ENCODE assay signal across 10 cellular contexts in genomic region chr11:72024073-72024749, GRCh38. TPM values are rescaled to one million over a fixed set of nuclear protein-coding genes. Genes with fewer than 3 reads are reported as not detected.
A peak's percentile ranks its signal among the peaks of the same experiment; 100 is the strongest.
DNase-seq lines count a peak whose midpoint lies in the region; ATAC-seq, FAIRE-seq and TF ChIP-seq lines count a peak whose summit lies in the region.
"Had no signal": no experiment of that assay in that cellular context is flagged by ENCODE, and none has a peak within 500 bp of the region (broad histone marks: within the 10 kb centered on the region; RNA-seq: fewer than 3 reads in every experiment).

No MANE protein-coding gene starts in this region.

- H3K9ac ChIP-seq in Loucy (ENCODE audit: low read depth, low read length, poor library complexity, severe bottlenecking): peak overlapping the region; percentile 57

- peaks cover 31% of the 10 kb centered on the region for H3K4me1 Mint-ChIP-seq in activated CD4-positive, alpha-beta T cell treated with anti-CD3 and anti-CD28 coated beads for 36 hours
- H3K4me1 Mint-ChIP-seq in activated CD4-positive, alpha-beta T cell treated with anti-CD3 and anti-CD28 coated beads, Interleukin-2, amount 10 ng/mL, durations not matched to agents 7 days and 5 days: peaks cover 17% of the 10 kb centered on the region
- H3K4me1 Mint-ChIP-seq in activated CD4-positive, alpha-beta T cell treated with anti-CD3 and anti-CD28 coated beads, Interleukin-2, amount 10 ng/mL, durations not matched to agents 24 days and 14 days: peaks cover 20% of the 10 kb centered on the region

- 50 to 63% methylated on average over 5 of the region's 5 CpGs for WGBS in esophagus squamous epithelium, 2 donors
- 29 to 48% (median 42%) methylated on average over 5 of the region's 5 CpGs for WGBS in small intestine, 3 donors

- H3K27ac ChIP-seq in esophagus squamous epithelium (peak overlapping the region in 3 of 4 donors; percentile 16 to 72 (median 70)), small intestine (ENCODE audit: low read depth in 1 of 2, low read length in 1 of 2) (no peak overlapping the region)

- H2AFZ ChIP-seq in Loucy (ENCODE audit: low read length): no peak overlapping the region

- no peak for DNase-seq in activated CD4-positive, alpha-beta T cell treated with anti-CD3 and anti-CD28 coated beads for 36 hours
- DNase-seq in activated CD4-positive, alpha-beta T cell treated with anti-CD3 and anti-CD28 coated beads, Interleukin-2, amount 10 ng/mL, durations not matched to agents 7 days and 5 days: no peak
- no peak for DNase-seq in esophagus squamous epithelium (lab: John Stamatoyannopoulos, UW)
- DNase-seq in small intestine: peak; percentile 48
- DNase-seq in activated CD4-positive, alpha-beta T cell treated with anti-CD3 and anti-CD28 coated beads, Interleukin-2, amount 10 ng/mL, durations not matched to agents 24 days and 14 days: no peak
- no peak for DNase-seq in EL
- DNase-seq in stimulated activated CD4-positive, alpha-beta T cell treated with anti-CD3 and anti-CD28 coated beads, Interleukin-4, amount 100 ng/mL, for 24 hours: no peak

- intact Hi-C loops in activated CD4-positive, alpha-beta T cell treated with anti-CD3 and anti-CD28 coated beads for 36 hours (cut with DNase I, micrococcal nuclease): loop anchor here in 1 of 2 experiments (10.0 kb wide), 1 partner anchor 411 kb away; the partner anchor contains the start of gene CLPB
- intact Hi-C loops in esophagus squamous epithelium (cut with DNase I): loop anchor here (5.0 kb wide), 1 partner anchor 68 kb away; no protein-coding TSS in a partner anchor
- intact Hi-C loops in activated CD4-positive, alpha-beta T cell treated with anti-CD3 and anti-CD28 coated beads, Interleukin-2, amount 10 ng/mL, durations not matched to agents 24 days and 14 days (cut with micrococcal nuclease): loop anchor here (10.0 kb wide), 1 partner anchor 411 kb away; the partner anchor contains the start of gene CLPB

- TF ChIP-seq CTCF in Loucy (conservative IDR thresholded peaks at IDR 0.05; ENCODE audit: low read length) (no peak), esophagus squamous epithelium (IDR thresholded peaks at IDR 0.05) (no peak)

- H3K4me1 ChIP-seq in Loucy (ENCODE audit: insufficient read depth, low read length, poor library complexity, severe bottlenecking) (no peaks in the 10 kb centered on the region), esophagus squamous epithelium (peaks cover 12 to 53% (median 25%) of the 10 kb centered on the region in 3 donors), small intestine (ENCODE audit: control insufficient read depth in 2 of 2, insufficient read depth in 1 of 2, low read depth in 1 of 2, low read length in 1 of 2) (peaks cover 0 to 3% of the 10 kb centered on the region in 2 donors)

- no peaks in the 10 kb centered on the region for H3K9me3 Mint-ChIP-seq in activated CD4-positive, alpha-beta T cell treated with anti-CD3 and anti-CD28 coated beads for 36 hours (ENCODE audit: low read depth)
- no peaks in the 10 kb centered on the region for H3K9me3 Mint-ChIP-seq in activated CD4-positive, alpha-beta T cell treated with anti-CD3 and anti-CD28 coated beads, Interleukin-2, amount 10 ng/mL, durations not matched to agents 7 days and 5 days
- no peaks in the 10 kb centered on the region for H3K9me3 Mint-ChIP-seq in activated CD4-positive, alpha-beta T cell treated with anti-CD3 and anti-CD28 coated beads, Interleukin-2, amount 10 ng/mL, durations not matched to agents 24 days and 14 days
- H3K9me3 Mint-ChIP-seq: nephron had no signal

- H3K79me2 ChIP-seq in Loucy (ENCODE audit: insufficient read depth, low read length): peaks cover 32% of the 10 kb centered on the region

- H3K27me3 Mint-ChIP-seq in activated CD4-positive, alpha-beta T cell treated with anti-CD3 and anti-CD28 coated beads for 36 hours: no peaks in the 10 kb centered on the region
- H3K27me3 Mint-ChIP-seq in activated CD4-positive, alpha-beta T cell treated with anti-CD3 and anti-CD28 coated beads, Interleukin-2, amount 10 ng/mL, durations not matched to agents 7 days and 5 days: no peaks in the 10 kb centered on the region
- no peaks in the 10 kb centered on the region for H3K27me3 Mint-ChIP-seq in activated CD4-positive, alpha-beta T cell treated with anti-CD3 and anti-CD28 coated beads, Interleukin-2, amount 10 ng/mL, durations not matched to agents 24 days and 14 days

- H3K36me3 Mint-ChIP-seq in activated CD4-positive, alpha-beta T cell treated with anti-CD3 and anti-CD28 coated beads for 36 hours (ENCODE audit: low read depth): peaks cover 63% of the 10 kb centered on the region
- H3K36me3 Mint-ChIP-seq in activated CD4-positive, alpha-beta T cell treated with anti-CD3 and anti-CD28 coated beads, Interleukin-2, amount 10 ng/mL, durations not matched to agents 7 days and 5 days (ENCODE audit: low read depth): peaks cover 47% of the 10 kb centered on the region
- H3K36me3 Mint-ChIP-seq in activated CD4-positive, alpha-beta T cell treated with anti-CD3 and anti-CD28 coated beads, Interleukin-2, amount 10 ng/mL, durations not matched to agents 24 days and 14 days (ENCODE audit: low read depth): peaks cover 57% of the 10 kb centered on the region

- H3K36me3 ChIP-seq in Loucy (ENCODE audit: insufficient read depth, low read length) (peaks cover 96% of the 10 kb centered on the region), esophagus squamous epithelium (peaks cover 43 to 99% (median 61%) of the 10 kb centered on the region in 3 donors), small intestine (ENCODE audit: control insufficient read depth in 2 of 2, insufficient read depth in 2 of 2, low read length in 2 of 2) (peaks cover 17 to 47% of the 10 kb centered on the region in 2 donors)

- no peak for ATAC-seq in activated CD4-positive, alpha-beta T cell treated with anti-CD3 and anti-CD28 coated beads for 36 hours

- H3K4me3 ChIP-seq in Loucy (ENCODE audit: low read length, poor library complexity, severe bottlenecking) (no peak overlapping the region), esophagus squamous epithelium (no peak overlapping the region), small intestine (ENCODE audit: low read depth in 1 of 2, low read length in 2 of 2) (no peak overlapping the region)
- H3K4me3 ChIP-seq: lung had no signal

- H3K27ac Mint-ChIP-seq in activated CD4-positive, alpha-beta T cell treated with anti-CD3 and anti-CD28 coated beads for 36 hours: peak overlapping the region; percentile 60
- no peak overlapping the region for H3K27ac Mint-ChIP-seq in activated CD4-positive, alpha-beta T cell treated with anti-CD3 and anti-CD28 coated beads, Interleukin-2, amount 10 ng/mL, durations not matched to agents 7 days and 5 days
- H3K27ac Mint-ChIP-seq in activated CD4-positive, alpha-beta T cell treated with anti-CD3 and anti-CD28 coated beads, Interleukin-2, amount 10 ng/mL, durations not matched to agents 24 days and 14 days: no peak overlapping the region

- TF ChIP-seq POLR2A in esophagus squamous epithelium (IDR thresholded peaks at IDR 0.05): no peak

- FAIRE-seq in small intestine (lab: Jason Lieb, UNC): no peak

- H4K20me1 ChIP-seq in Loucy (ENCODE audit: insufficient read depth, low read length, poor library complexity, severe bottlenecking): peaks cover 22% of the 10 kb centered on the region

- no peaks in the 10 kb centered on the region for H3K9me2 ChIP-seq in Loucy (replicated peaks; ENCODE audit: low read depth, low read length)

- H3K27me3 ChIP-seq in Loucy (ENCODE audit: insufficient read depth, low read length, poor library complexity, severe bottlenecking): no peaks in the 10 kb centered on the region
- H3K27me3 ChIP-seq in esophagus squamous epithelium: no peaks in the 10 kb centered on the region
- H3K27me3 ChIP-seq in small intestine (ENCODE audit: control insufficient read depth in 2 of 2, insufficient read depth in 2 of 2, low read length in 2 of 2): no peaks in the 10 kb centered on the region

- CTCF ChIA-PET in activated CD4-positive, alpha-beta T cell treated with anti-CD3 and anti-CD28 coated beads for 36 hours (lab: Charles Lee): interaction anchor here (0.5 to 3.7 kb wide), 29 partner anchors 7 to 407 kb away, joined by 3 to 89 read pairs (median 6); partner anchors contain the start of genes ANAPC15, IL18BP and LAMTOR1
- CTCF ChIA-PET in activated CD4-positive, alpha-beta T cell treated with anti-CD3 and anti-CD28 coated beads, Interleukin-2, amount 10 ng/mL, durations not matched to agents 7 days and 5 days (lab: Charles Lee): interaction anchor here (0.8 to 4.1 kb wide), 21 partner anchors 8 to 159 kb away, joined by 3 to 29 read pairs (median 6); no protein-coding TSS in a partner anchor

- POLR2A ChIA-PET in activated CD4-positive, alpha-beta T cell treated with anti-CD3 and anti-CD28 coated beads for 36 hours (lab: Charles Lee): no interaction called here
- POLR2A ChIA-PET in activated CD4-positive, alpha-beta T cell treated with anti-CD3 and anti-CD28 coated beads, Interleukin-2, amount 10 ng/mL, durations not matched to agents 7 days and 5 days (lab: Charles Lee): no interaction called here

- H3K4me2 ChIP-seq in Loucy (ENCODE audit: low read depth, low read length, poor library complexity, severe bottlenecking): no peak overlapping the region

- H3K4me3 Mint-ChIP-seq in activated CD4-positive, alpha-beta T cell treated with anti-CD3 and anti-CD28 coated beads for 36 hours: no peak overlapping the region
- H3K4me3 Mint-ChIP-seq in activated CD4-positive, alpha-beta T cell treated with anti-CD3 and anti-CD28 coated beads, Interleukin-2, amount 10 ng/mL, durations not matched to agents 7 days and 5 days: no peak overlapping the region
- no peak overlapping the region for H3K4me3 Mint-ChIP-seq in activated CD4-positive, alpha-beta T cell treated with anti-CD3 and anti-CD28 coated beads, Interleukin-2, amount 10 ng/mL, durations not matched to agents 24 days and 14 days

- H3K9me3 ChIP-seq in Loucy (ENCODE audit: insufficient read depth, low read depth, low read length): no peaks in the 10 kb centered on the region
- H3K9me3 ChIP-seq in esophagus squamous epithelium: no peaks in the 10 kb centered on the region
- H3K9me3 ChIP-seq in small intestine (ENCODE audit: control insufficient read depth, low read depth): no peaks in the 10 kb centered on the region

- no peaks in the 10 kb centered on the region for H3F3A ChIP-seq in Loucy (ENCODE audit: low read depth)

RNA-seq across cellular contexts. Expression of gene IL18BP, which starts 25.5 kb away (rescaled TPM):
- 10 to 100 TPM in 1 of 2 experiments, 1 to 10 TPM in 1; 8.4 to 10.2 TPM for total RNA-seq in activated CD4-positive, alpha-beta T cell treated with anti-CD3 and anti-CD28 coated beads for 36 hours
- total RNA-seq in activated CD4-positive, alpha-beta T cell treated with anti-CD3 and anti-CD28 coated beads, Interleukin-2, amount 10 ng/mL, durations not matched to agents 7 days and 5 days: 10 to 100 TPM; 15.3 to 16.5 TPM
- total RNA-seq in esophagus squamous epithelium: 1 to 10 TPM; 1.6 to 6.5 (median 4.8) TPM
- 1 to 10 TPM; 3.2 to 9.6 (median 5.6) TPM for polyA plus RNA-seq in small intestine
- total RNA-seq in activated CD4-positive, alpha-beta T cell treated with anti-CD3 and anti-CD28 coated beads, Interleukin-2, amount 10 ng/mL, durations not matched to agents 24 days and 14 days: 15.0 and 19.9 TPM in 2 replicates

RNA-seq across cellular contexts. Expression of gene NUMA1, which starts 56.1 kb away (rescaled TPM):
- total RNA-seq in activated CD4-positive, alpha-beta T cell treated with anti-CD3 and anti-CD28 coated beads for 36 hours: 100 to 1,000 TPM; 154 to 167 TPM
- total RNA-seq in activated CD4-positive, alpha-beta T cell treated with anti-CD3 and anti-CD28 coated beads, Interleukin-2, amount 10 ng/mL, durations not matched to agents 7 days and 5 days: 100 to 1,000 TPM; 217 to 227 TPM
- total RNA-seq in esophagus squamous epithelium: 100 to 1,000 TPM; 142 to 237 (median 177) TPM
- 100 to 1,000 TPM in 2 of 3 donors, 10 to 100 TPM in 1; 68.1 to 121 (median 117) TPM for polyA plus RNA-seq in small intestine
- 138 and 149 TPM in 2 replicates for total RNA-seq in activated CD4-positive, alpha-beta T cell treated with anti-CD3 and anti-CD28 coated beads, Interleukin-2, amount 10 ng/mL, durations not matched to agents 24 days and 14 days

RNA-seq across cellular contexts. Expression of gene LRRC51, which starts 56.4 kb away (rescaled TPM):
- 10 to 100 TPM in 1 of 2 experiments, 1 to 10 TPM in 1; 7.7 to 11.6 TPM for total RNA-seq in activated CD4-positive, alpha-beta T cell treated with anti-CD3 and anti-CD28 coated beads for 36 hours
- total RNA-seq in activated CD4-positive, alpha-beta T cell treated with anti-CD3 and anti-CD28 coated beads, Interleukin-2, amount 10 ng/mL, durations not matched to agents 7 days and 5 days: 1 to 10 TPM; 9.3 to 9.5 TPM
- total RNA-seq in esophagus squamous epithelium: 1 to 10 TPM; 2.1 to 4.2 (median 3.2) TPM
- polyA plus RNA-seq in small intestine: 1 to 10 TPM; 3.8 to 5.9 (median 5.3) TPM
- 7.0 and 7.1 TPM in 2 replicates for total RNA-seq in activated CD4-positive, alpha-beta T cell treated with anti-CD3 and anti-CD28 coated beads, Interleukin-2, amount 10 ng/mL, durations not matched to agents 24 days and 14 days

Comparison
In these comparisons a context has a peak if more than half of its experiments do, and no peak if none do; other contexts are left out.
1. H3K27ac ChIP-seq: peak in esophagus squamous epithelium (3 of 4); none in small intestine (0 of 2).